2 cellular contexts compared by ENCODE assay signal in the genomic region with DNA sequence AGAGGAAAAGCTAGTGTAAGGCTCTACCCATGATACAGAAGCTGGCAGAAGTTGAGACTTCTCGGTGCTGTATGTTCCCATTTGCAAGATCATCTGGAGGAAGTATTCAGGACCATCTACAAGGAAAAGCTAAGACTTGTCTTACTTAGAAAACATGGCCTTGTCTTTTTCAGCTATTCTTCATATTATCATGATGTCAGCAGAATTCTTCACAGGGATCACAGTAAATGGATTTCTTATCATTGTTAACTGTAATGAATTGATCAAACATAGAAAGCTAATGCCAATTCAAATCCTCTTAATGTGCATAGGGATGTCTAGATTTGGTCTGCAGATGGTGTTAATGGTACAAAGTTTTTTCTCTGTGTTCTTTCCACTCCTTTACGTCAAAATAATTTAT.
TF ChIP-seq lines count a peak whose summit lies in the region.

No MANE protein-coding gene starts in this region.

TF ChIP-seq in A549, 52 proteins besides CTCF, POLR2A, EP300 and RAD21:
- peak; percentile 90 for TF ChIP-seq MAFK (IDR thresholded peaks at IDR 0.05; ENCODE audit: partially characterized antibody)
- TF ChIP-seq TP53 (CRISPR knock-in tag; IDR thresholded peaks at IDR 0.05) = no peak
- TF ChIP-seq, protein P1, sequence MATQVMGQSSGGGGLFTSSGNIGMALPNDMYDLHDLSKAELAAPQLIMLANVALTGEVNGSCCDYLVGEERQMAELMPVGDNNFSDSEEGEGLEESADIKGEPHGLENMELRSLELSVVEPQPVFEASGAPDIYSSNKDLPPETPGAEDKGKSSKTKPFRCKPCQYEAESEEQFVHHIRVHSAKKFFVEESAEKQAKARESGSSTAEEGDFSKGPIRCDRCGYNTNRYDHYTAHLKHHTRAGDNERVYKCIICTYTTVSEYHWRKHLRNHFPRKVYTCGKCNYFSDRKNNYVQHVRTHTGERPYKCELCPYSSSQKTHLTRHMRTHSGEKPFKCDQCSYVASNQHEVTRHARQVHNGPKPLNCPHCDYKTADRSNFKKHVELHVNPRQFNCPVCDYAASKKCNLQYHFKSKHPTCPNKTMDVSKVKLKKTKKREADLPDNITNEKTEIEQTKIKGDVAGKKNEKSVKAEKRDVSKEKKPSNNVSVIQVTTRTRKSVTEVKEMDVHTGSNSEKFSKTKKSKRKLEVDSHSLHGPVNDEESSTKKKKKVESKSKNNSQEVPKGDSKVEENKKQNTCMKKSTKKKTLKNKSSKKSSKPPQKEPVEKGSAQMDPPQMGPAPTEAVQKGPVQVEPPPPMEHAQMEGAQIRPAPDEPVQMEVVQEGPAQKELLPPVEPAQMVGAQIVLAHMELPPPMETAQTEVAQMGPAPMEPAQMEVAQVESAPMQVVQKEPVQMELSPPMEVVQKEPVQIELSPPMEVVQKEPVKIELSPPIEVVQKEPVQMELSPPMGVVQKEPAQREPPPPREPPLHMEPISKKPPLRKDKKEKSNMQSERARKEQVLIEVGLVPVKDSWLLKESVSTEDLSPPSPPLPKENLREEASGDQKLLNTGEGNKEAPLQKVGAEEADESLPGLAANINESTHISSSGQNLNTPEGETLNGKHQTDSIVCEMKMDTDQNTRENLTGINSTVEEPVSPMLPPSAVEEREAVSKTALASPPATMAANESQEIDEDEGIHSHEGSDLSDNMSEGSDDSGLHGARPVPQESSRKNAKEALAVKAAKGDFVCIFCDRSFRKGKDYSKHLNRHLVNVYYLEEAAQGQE (IDR thresholded peaks at IDR 0.05) = no peak

TF ChIP-seq in GM23338, 12 proteins besides CTCF, POLR2A, EP300 and RAD21:
- TF ChIP-seq EZH2phosphoT487 (IDR thresholded peaks at IDR 0.05; ENCODE audit: unreplicated experiment) (no peak), JUNB (IDR thresholded peaks at IDR 0.05; ENCODE audit: unreplicated experiment) (no peak), POLR2AphosphoS5 (IDR thresholded peaks at IDR 0.05; ENCODE audit: low read depth) (no peak), STAT1 (IDR thresholded peaks at IDR 0.05; ENCODE audit: unreplicated experiment) (no peak)
- TF ChIP-seq, protein P1 (IDR thresholded peaks at IDR 0.05; ENCODE audit: unreplicated experiment) = no peak
- TF ChIP-seq, protein P2, sequence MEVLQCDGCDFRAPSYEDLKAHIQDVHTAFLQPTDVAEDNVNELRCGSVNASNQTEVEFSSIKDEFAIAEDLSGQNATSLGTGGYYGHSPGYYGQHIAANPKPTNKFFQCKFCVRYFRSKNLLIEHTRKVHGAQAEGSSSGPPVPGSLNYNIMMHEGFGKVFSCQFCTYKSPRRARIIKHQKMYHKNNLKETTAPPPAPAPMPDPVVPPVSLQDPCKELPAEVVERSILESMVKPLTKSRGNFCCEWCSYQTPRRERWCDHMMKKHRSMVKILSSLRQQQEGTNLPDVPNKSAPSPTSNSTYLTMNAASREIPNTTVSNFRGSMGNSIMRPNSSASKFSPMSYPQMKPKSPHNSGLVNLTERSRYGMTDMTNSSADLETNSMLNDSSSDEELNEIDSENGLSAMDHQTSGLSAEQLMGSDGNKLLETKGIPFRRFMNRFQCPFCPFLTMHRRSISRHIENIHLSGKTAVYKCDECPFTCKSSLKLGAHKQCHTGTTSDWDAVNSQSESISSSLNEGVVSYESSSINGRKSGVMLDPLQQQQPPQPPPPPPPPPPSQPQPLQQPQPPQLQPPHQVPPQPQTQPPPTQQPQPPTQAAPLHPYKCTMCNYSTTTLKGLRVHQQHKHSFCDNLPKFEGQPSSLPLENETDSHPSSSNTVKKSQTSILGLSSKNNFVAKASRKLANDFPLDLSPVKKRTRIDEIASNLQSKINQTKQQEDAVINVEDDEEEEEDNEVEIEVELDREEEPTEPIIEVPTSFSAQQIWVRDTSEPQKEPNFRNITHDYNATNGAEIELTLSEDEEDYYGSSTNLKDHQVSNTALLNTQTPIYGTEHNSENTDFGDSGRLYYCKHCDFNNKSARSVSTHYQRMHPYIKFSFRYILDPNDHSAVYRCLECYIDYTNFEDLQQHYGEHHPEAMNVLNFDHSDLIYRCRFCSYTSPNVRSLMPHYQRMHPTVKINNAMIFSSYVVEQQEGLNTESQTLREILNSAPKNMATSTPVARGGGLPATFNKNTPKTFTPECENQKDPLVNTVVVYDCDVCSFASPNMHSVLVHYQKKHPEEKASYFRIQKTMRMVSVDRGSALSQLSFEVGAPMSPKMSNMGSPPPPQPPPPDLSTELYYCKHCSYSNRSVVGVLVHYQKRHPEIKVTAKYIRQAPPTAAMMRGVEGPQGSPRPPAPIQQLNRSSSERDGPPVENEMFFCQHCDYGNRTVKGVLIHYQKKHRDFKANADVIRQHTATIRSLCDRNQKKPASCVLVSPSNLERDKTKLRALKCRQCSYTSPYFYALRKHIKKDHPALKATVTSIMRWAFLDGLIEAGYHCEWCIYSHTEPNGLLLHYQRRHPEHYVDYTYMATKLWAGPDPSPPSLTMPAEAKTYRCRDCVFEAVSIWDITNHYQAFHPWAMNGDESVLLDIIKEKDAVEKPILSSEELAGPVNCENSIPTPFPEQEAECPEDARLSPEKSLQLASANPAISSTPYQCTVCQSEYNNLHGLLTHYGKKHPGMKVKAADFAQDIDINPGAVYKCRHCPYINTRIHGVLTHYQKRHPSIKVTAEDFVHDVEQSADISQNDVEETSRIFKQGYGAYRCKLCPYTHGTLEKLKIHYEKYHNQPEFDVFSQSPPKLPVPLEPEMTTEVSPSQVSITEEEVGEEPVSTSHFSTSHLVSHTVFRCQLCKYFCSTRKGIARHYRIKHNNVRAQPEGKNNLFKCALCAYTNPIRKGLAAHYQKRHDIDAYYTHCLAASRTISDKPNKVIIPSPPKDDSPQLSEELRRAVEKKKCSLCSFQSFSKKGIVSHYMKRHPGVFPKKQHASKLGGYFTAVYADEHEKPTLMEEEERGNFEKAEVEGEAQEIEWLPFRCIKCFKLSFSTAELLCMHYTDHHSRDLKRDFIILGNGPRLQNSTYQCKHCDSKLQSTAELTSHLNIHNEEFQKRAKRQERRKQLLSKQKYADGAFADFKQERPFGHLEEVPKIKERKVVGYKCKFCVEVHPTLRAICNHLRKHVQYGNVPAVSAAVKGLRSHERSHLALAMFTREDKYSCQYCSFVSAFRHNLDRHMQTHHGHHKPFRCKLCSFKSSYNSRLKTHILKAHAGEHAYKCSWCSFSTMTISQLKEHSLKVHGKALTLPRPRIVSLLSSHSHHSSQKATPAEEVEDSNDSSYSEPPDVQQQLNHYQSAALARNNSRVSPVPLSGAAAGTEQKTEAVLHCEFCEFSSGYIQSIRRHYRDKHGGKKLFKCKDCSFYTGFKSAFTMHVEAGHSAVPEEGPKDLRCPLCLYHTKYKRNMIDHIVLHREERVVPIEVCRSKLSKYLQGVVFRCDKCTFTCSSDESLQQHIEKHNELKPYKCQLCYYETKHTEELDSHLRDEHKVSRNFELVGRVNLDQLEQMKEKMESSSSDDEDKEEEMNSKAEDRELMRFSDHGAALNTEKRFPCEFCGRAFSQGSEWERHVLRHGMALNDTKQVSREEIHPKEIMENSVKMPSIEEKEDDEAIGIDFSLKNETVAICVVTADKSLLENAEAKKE (CRISPR knock-in tag; IDR thresholded peaks at IDR 0.05) = no peak
